Comparison of ENCODE assay signal across 9 cellular contexts in genomic region chr1:58993403-58993802, GRCh38.
"Had no signal": no experiment of that assay in that cellular context is flagged by ENCODE, and none has a peak within 500 bp of the region (broad histone marks: within the 10 kb centered on the region; RNA-seq: fewer than 3 reads in every experiment).

No MANE protein-coding gene starts in this region.

- ATAC-seq: GM23338 had no signal

- H3K27ac ChIP-seq: KMS-11 had no signal

- H3K4me2 ChIP-seq: GM23338, KMS-11 had no signal

- DNase-seq: H9, HCEC 1CT, Karpas-422, KBM-7 had no signal

- H3K4me3 ChIP-seq: GM23338 had no signal

- H3K9ac ChIP-seq: KMS-11 had no signal

- FAIRE-seq: H1, H54, HTR-8/SVneo had no signal

- H2AFZ ChIP-seq: GM23338 had no signal
